In the genomic region with DNA sequence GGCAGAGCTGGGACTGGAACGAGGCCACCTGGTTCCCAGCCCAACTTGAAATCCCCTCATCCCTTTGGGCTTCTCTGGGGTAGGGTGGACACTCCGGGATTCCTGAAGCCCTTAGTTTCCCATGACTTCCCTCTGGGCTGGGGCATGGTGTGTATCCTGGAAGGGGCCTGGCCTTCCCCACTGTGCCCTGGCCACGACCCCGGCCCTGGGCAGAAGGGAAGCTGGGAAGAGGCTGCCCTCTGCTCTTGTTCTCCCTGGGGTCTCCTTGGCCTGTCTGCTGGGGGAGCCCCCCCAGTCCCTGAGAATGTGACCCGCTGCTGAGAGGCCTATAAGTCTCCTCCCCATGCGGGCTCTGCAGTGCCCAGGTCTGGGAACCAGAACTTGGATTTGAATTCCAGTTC, we compare ENCODE assay signal across 16 cellular contexts.
A peak's percentile ranks its signal among the peaks of the same experiment; 100 is the strongest.
DNase-seq lines count a peak whose midpoint lies in the region; ATAC-seq, FAIRE-seq and TF ChIP-seq lines count a peak whose summit lies in the region.
"Had no signal": no experiment of that assay in that cellular context is flagged by ENCODE, and none has a peak within 500 bp of the region (broad histone marks: within the 10 kb centered on the region; RNA-seq: fewer than 3 reads in every experiment).

No MANE protein-coding gene starts in this region.

- H3K4me2 ChIP-seq in mammary epithelial cell (ENCODE audit: insufficient read depth, low read depth, low read length) (no peak overlapping the region), HepG2 (ENCODE audit: low read depth, low read length) (peak overlapping the region; percentile 84)

- no peaks in the 10 kb centered on the region for H3K36me3 Mint-ChIP-seq in effector memory CD8-positive, alpha-beta T cell (ENCODE audit: insufficient read depth)

- CTCF ChIA-PET in mammary epithelial cell (lab: Charles Lee; ENCODE audit: low non-redundant PET) (no interaction called here), HepG2 (lab: Yijun Ruan, JAX; ENCODE audit: low intra/inter-chr PET ratio, low total read pairs) (no interaction called here)

- H3K79me2 ChIP-seq in mammary epithelial cell (ENCODE audit: insufficient read depth, low read length) (no peaks in the 10 kb centered on the region), HepG2 (ENCODE audit: insufficient read depth, low read length) (no peaks in the 10 kb centered on the region)

- H4K20me1 ChIP-seq in mammary epithelial cell (ENCODE audit: insufficient read depth, low read length), result no peaks in the 10 kb centered on the region
- no peaks in the 10 kb centered on the region for H4K20me1 ChIP-seq in HepG2 (ENCODE audit: insufficient read depth, low read length)

- H3K4me1 Mint-ChIP-seq in effector memory CD8-positive, alpha-beta T cell (ENCODE audit: low read depth in 2 of 2), result no peaks in the 10 kb centered on the region
- H3K4me1 Mint-ChIP-seq: activated naive CD8-positive, alpha-beta T cell treated with anti-CD3 and anti-CD28 coated beads, Interleukin-2, amount 50 U/mL, for 24 hours; B cell had no signal

- H3K36me3 ChIP-seq in HUES48 (ENCODE audit: control insufficient read depth, insufficient read depth, low read length) (no peaks in the 10 kb centered on the region), mammary epithelial cell (ENCODE audit: insufficient read depth, low read length) (no peaks in the 10 kb centered on the region), HepG2 (replicated peaks in 1 of 2; ENCODE audit: control insufficient read depth in 1 of 2, insufficient read depth in 2 of 2, low read length in 2 of 2) (no peaks in the 10 kb centered on the region), skeletal muscle tissue (ENCODE audit: control insufficient read depth in 3 of 3, insufficient read depth in 3 of 3, low read length in 3 of 3) (no peaks in the 10 kb centered on the region)

- TF ChIP-seq RAD21 in HepG2 (CRISPR knock-in tag; IDR thresholded peaks at IDR 0.05), result no peak

- in situ Hi-C loops in mammary epithelial cell (cut with MboI; ENCODE audit: low sequenced_read_pairs in 2 of 2) (no loop called here), HepG2 (cut with HindIII; ENCODE audit: extremely low pct_ligation_motif_present, low pct_unique_long_range_greater_than_20kb) (no loop called here)

- H3K9ac ChIP-seq in HUES48 (ENCODE audit: low read depth, low read length) (no peak overlapping the region), mammary epithelial cell (ENCODE audit: insufficient read depth, low read length) (no peak overlapping the region), HepG2 (ENCODE audit: insufficient read depth, low read depth, low read length) (peak overlapping the region; percentile 44), skeletal muscle tissue (ENCODE audit: low read depth in 1 of 3, low read length in 3 of 3) (no peak overlapping the region)

- no peak for FAIRE-seq in HepG2 (lab: Jason Lieb, UNC)
- FAIRE-seq: endothelial cell of umbilical vein, GM18507 had no signal

- dilution Hi-C loops in mammary epithelial cell (cut with HindIII; ENCODE audit: low sequenced_read_pairs), result no loop called here

- H3K27ac Mint-ChIP-seq in effector memory CD8-positive, alpha-beta T cell, result no peak overlapping the region
- H3K27ac Mint-ChIP-seq: activated naive CD8-positive, alpha-beta T cell treated with anti-CD3 and anti-CD28 coated beads, Interleukin-2, amount 50 U/mL, for 24 hours; B cell had no signal

- H3K27me3 Mint-ChIP-seq in effector memory CD8-positive, alpha-beta T cell, result peaks cover 11 to 22% of the 10 kb centered on the region in 2 donors
- H3K27me3 Mint-ChIP-seq: activated naive CD8-positive, alpha-beta T cell treated with anti-CD3 and anti-CD28 coated beads, Interleukin-2, amount 50 U/mL, for 24 hours; B cell had no signal

- BruUV-seq in mammary epithelial cell (replicated peaks; lab: Mats Ljungman, UMichigan) (no TSS peak), HepG2 (replicated peaks; lab: Mats Ljungman, UMichigan) (no TSS peak)

- no peaks in the 10 kb centered on the region for H3K9me3 Mint-ChIP-seq in effector memory CD8-positive, alpha-beta T cell
- H3K9me3 Mint-ChIP-seq: activated naive CD8-positive, alpha-beta T cell treated with anti-CD3 and anti-CD28 coated beads, Interleukin-2, amount 50 U/mL, for 24 hours; activated T-cell treated with anti-CD3 and anti-CD28 coated beads, Interleukin-2, amount 50 U/mL, for 4 hours had no signal

- no peak for TF ChIP-seq CTCF in mammary epithelial cell (conservative IDR thresholded peaks at IDR 0.05 in 1 of 2, IDR thresholded peaks at IDR 0.05 in 1 of 2; ENCODE audit: extremely low read depth in 1 of 2, insufficient read depth in 1 of 2, low read depth in 1 of 2, low read length in 2 of 2)
- TF ChIP-seq CTCF in HepG2 (CRISPR knock-in tag; IDR thresholded peaks at IDR 0.05), result no peak
- no peak for TF ChIP-seq CTCF in lower leg skin (IDR thresholded peaks at IDR 0.05)

- TF ChIP-seq EP300 in HepG2 (IDR thresholded peaks at IDR 0.05; ENCODE audit: low read depth in 2 of 2, low read length in 2 of 2) (no peak), HepG2 (CRISPR knock-in tag; IDR thresholded peaks at IDR 0.05; ENCODE audit: borderline replicate concordance) (no peak)

- H3K27me3 ChIP-seq in HUES48 (ENCODE audit: control insufficient read depth, insufficient read depth, low read length), result 0 out of 2 replicates have a peak, but pooled peaks cover 4% of the 10 kb centered on the region
- peaks cover 2% of the 10 kb centered on the region for H3K27me3 ChIP-seq in mammary epithelial cell (ENCODE audit: insufficient read depth, low read length)
- no peaks in the 10 kb centered on the region for H3K27me3 ChIP-seq in HepG2 (ENCODE audit: control insufficient read depth in 1 of 2, insufficient read depth in 2 of 2, low read length in 2 of 2)
- H3K27me3 ChIP-seq in skeletal muscle tissue (ENCODE audit: control insufficient read depth in 3 of 3, insufficient read depth in 3 of 3, low read length in 3 of 3), result no peaks in the 10 kb centered on the region

- intact Hi-C loops in mammary epithelial cell (cut with micrococcal nuclease) (no loop called here), HepG2 (cut with micrococcal nuclease; ENCODE audit: unreplicated experiment) (no loop called here), lower leg skin (cut with DNase I; ENCODE audit: low total_unique reads) (no loop called here)

- H3K4me3 ChIP-seq in HUES48 (ENCODE audit: low read depth, low read length), result no peak overlapping the region
- H3K4me3 ChIP-seq in mammary epithelial cell (replicated peaks in 1 of 3; ENCODE audit: insufficient read depth in 1 of 3, low read depth in 2 of 3, low read length in 3 of 3), result no peak overlapping the region
- H3K4me3 ChIP-seq in HepG2 (replicated peaks in 1 of 3; ENCODE audit: insufficient read depth in 1 of 3, low read depth in 2 of 3, low read length in 3 of 3), result peak overlapping the region; percentile 35 to 57 (median 42); a peak in 5 of 6 replicates
- no peak overlapping the region for H3K4me3 ChIP-seq in skeletal muscle tissue (ENCODE audit: low read length in 3 of 3)
- H3K4me3 ChIP-seq in lower leg skin (ENCODE audit: low read depth, poor library complexity, severe bottlenecking), result no peak overlapping the region

- 61% methylated on average over 2 of the region's 6 CpGs for WGBS in mammary epithelial cell (ENCODE audit: low coverage, missing lambda C conversion rate)
- whole genome bisulfite sequencing in HepG2 (ENCODE audit: low lambda C conversion rate), result 47% methylated on average over 3 of the region's 6 CpGs
- 83 to 85% methylated on average over 6 of the region's 6 CpGs for WGBS in lower leg skin, 2 donors

- POLR2A ChIA-PET in HepG2 (lab: Yijun Ruan, JAX), result interaction anchor here (1.0 to 3.8 kb wide), 3 partner anchors 9 to 20 kb away, joined by 4 to 19 read pairs (median 11); no protein-coding TSS in a partner anchor

- H3K9me3 ChIP-seq in HUES48 (ENCODE audit: control insufficient read depth, insufficient read depth, low read length) (no peaks in the 10 kb centered on the region), mammary epithelial cell (replicated peaks; ENCODE audit: insufficient read depth, low read length) (no peaks in the 10 kb centered on the region), HepG2 (ENCODE audit: low read length) (no peaks in the 10 kb centered on the region), skeletal muscle tissue (ENCODE audit: control insufficient read depth in 3 of 3, low read length in 3 of 3) (no peaks in the 10 kb centered on the region)

- peak overlapping the region; percentile 78 for H2AFZ ChIP-seq in mammary epithelial cell (ENCODE audit: low read depth, low read length)
- no peak overlapping the region for H2AFZ ChIP-seq in HepG2 (ENCODE audit: low read length)

- H3K4me3 Mint-ChIP-seq in effector memory CD8-positive, alpha-beta T cell, result no peak overlapping the region
- H3K4me3 Mint-ChIP-seq: activated naive CD8-positive, alpha-beta T cell treated with anti-CD3 and anti-CD28 coated beads, Interleukin-2, amount 50 U/mL, for 24 hours; activated T-cell treated with anti-CD3 and anti-CD28 coated beads, Interleukin-2, amount 50 U/mL, for 4 hours; B cell had no signal

- H3K27ac ChIP-seq in HUES48 (ENCODE audit: low read depth, low read length), result peak overlapping the region; percentile 8
- no peak overlapping the region for H3K27ac ChIP-seq in mammary epithelial cell (ENCODE audit: insufficient read depth, low read depth, low read length)
- H3K27ac ChIP-seq in HepG2 (ENCODE audit: extremely low read length, insufficient read depth, low read length), result peak overlapping the region; percentile 46
- H3K27ac ChIP-seq in skeletal muscle tissue (ENCODE audit: low read depth, low read length), result peak overlapping the region; percentile 65

- DNase-seq in mammary epithelial cell (no peak), HepG2 (ENCODE audit: low spot score) (no peak), lower leg skin (ENCODE audit: low spot score in 2 of 2) (no peak)
- DNase-seq in activated CD4-positive, CD25-positive, alpha-beta regulatory T cell (lab: John Stamatoyannopoulos, UW), result no peak
- DNase-seq in effector memory CD8-positive, alpha-beta T cell, result no peak
- DNase-seq: activated naive CD8-positive, alpha-beta T cell treated with anti-CD3 and anti-CD28 coated beads, Interleukin-2, amount 50 U/mL, for 24 hours; activated T-cell treated with anti-CD3 and anti-CD28 coated beads, Interleukin-2, amount 50 U/mL, for 4 hours; DMS 273 treated with DMSO at 0.1 percent for 48 hours; NCI-H345; T-helper 9 cell had no signal

- ATAC-seq in HepG2 (peak; percentile 24), GM21723 (IDR thresholded peaks at IDR 0.05; ENCODE audit: unreplicated experiment) (no peak)
- no peak for ATAC-seq in effector memory CD8-positive, alpha-beta T cell (replicated peaks)
- ATAC-seq: activated naive CD8-positive, alpha-beta T cell treated with anti-CD3 and anti-CD28 coated beads, Interleukin-2, amount 50 U/mL, for 24 hours; activated T-cell treated with anti-CD3 and anti-CD28 coated beads, Interleukin-2, amount 50 U/mL, for 4 hours had no signal

- no peak for TF ChIP-seq POLR2A in HepG2 (IDR thresholded peaks at IDR 0.05; ENCODE audit: insufficient read depth in 1 of 2, low read depth in 2 of 2, low read length in 2 of 2)
- no peak for TF ChIP-seq POLR2A in lower leg skin (IDR thresholded peaks at IDR 0.05)

- H3K4me1 ChIP-seq in HUES48 (ENCODE audit: control insufficient read depth, insufficient read depth, low read length) (peaks cover 14% of the 10 kb centered on the region), mammary epithelial cell (ENCODE audit: insufficient read depth, low read length) (peaks cover 12% of the 10 kb centered on the region), HepG2 (ENCODE audit: insufficient read depth, low read length) (peaks cover 61% of the 10 kb centered on the region), skeletal muscle tissue (ENCODE audit: control insufficient read depth in 3 of 3, insufficient read depth in 3 of 3, low read length in 3 of 3) (peaks cover 0 to 17% (median 3%) of the 10 kb centered on the region in 3 donors)

Comparison
In these comparisons a context has a peak if more than half of its experiments do, and no peak if none do; other contexts are left out.
1. H3K4me3 ChIP-seq: peak in HepG2 (3 of 3); none in HUES48 (single experiment), mammary epithelial cell (0 of 3), skeletal muscle tissue (0 of 3) and lower leg skin (single experiment).